In the genomic region with DNA sequence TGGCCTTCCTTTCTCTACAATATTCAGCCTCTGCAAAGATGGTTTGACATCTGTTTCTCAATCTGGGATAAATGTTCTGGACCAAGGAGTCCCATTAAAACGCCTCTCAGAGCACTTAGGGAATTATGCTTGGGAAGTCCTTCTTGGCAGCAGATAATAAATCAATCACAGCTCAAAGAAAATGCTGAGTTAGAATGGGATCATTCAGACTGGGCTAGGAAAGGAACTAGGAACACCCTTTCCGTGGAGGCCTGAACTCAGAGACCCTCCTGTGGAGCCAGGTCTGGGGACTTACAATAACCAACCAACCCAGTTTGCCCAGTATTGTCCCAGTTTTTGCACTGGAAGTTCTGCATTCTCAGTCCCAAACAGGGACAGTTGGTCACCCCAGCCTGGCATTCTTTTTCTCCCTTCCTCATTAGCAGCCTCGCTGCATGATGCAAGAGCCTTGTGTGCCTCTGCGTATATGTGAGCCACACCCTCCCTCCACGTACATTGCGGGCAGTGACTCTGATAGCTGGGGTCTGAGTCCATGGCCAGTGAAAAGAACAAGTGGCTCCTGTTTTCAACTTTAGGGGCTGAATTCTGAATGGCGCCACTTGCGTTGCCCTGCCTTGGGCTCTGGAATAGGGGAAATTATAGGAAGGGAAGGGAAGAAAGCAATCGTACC, we compare ENCODE assay signal across 25 cellular contexts.
DNase-seq lines count a peak whose midpoint lies in the region; ATAC-seq and TF ChIP-seq lines count a peak whose summit lies in the region.
"Had no signal": no experiment of that assay in that cellular context is flagged by ENCODE, and none has a peak within 500 bp of the region (broad histone marks: within the 10 kb centered on the region; RNA-seq: fewer than 3 reads in every experiment).

No MANE protein-coding gene starts in this region.

- H3K27ac ChIP-seq in testis = no peak overlapping the region
- no peak overlapping the region for H3K27ac ChIP-seq in Peyer's patch
- H3K27ac ChIP-seq in MM.1S (ENCODE audit: low read length) = no peak overlapping the region
- H3K27ac ChIP-seq: adrenal gland, gastrocnemius medialis, psoas muscle had no signal

- no peaks in the 10 kb centered on the region for H3K79me2 ChIP-seq in MM.1S (ENCODE audit: low read length)

- H2AFZ ChIP-seq in MM.1S (ENCODE audit: low read length) = no peak overlapping the region

- peaks cover 18% of the 10 kb centered on the region for H3K4me1 ChIP-seq in testis
- peaks cover 0 to 9% (median 0%) of the 10 kb centered on the region in 4 donors for H3K4me1 ChIP-seq in Peyer's patch
- H3K4me1 ChIP-seq in MM.1S (ENCODE audit: low read length) = 0 out of 2 replicates have a peak, but pooled peaks cover 3% of the 10 kb centered on the region
- H3K4me1 ChIP-seq: gastrocnemius medialis, psoas muscle, uterus had no signal

- no peaks in the 10 kb centered on the region for H3K9me2 ChIP-seq in MM.1S (replicated peaks; ENCODE audit: insufficient read depth, low read length)

- no peak overlapping the region for H3K9ac ChIP-seq in MM.1S (ENCODE audit: low read length)

- ATAC-seq in Right ventricle myocardium inferior (no peak), left colon (peak; percentile 72)
- ATAC-seq: gastrocnemius medialis, psoas muscle, T-helper 17 cell had no signal

- TF ChIP-seq CTCF in testis (IDR thresholded peaks at IDR 0.05) (no peak), Peyer's patch (IDR thresholded peaks at IDR 0.05) (no peak), MM.1S (IDR thresholded peaks at IDR 0.05; ENCODE audit: low read length) (no peak)

- WGBS in testis, 2 donors = 84 to 90% methylated on average over 9 of the region's 9 CpGs

- DNase-seq in Right ventricle myocardium inferior (ENCODE audit: missing footprints) (peak; percentile 78), cardiac septum (ENCODE audit: low spot score) (no peak), SIG-M5 treated with dmso at 0.1 percent for 504 hours (lab: John Stamatoyannopoulos, UW; ENCODE audit: unreplicated experiment) (peak; percentile 73), left colon (peak in 1 of 2 donors; percentile 22), testis (peak; percentile 38), Peyer's patch (no peak), MM.1S (no peak)
- DNase-seq in stimulated activated CD4-positive, alpha-beta T cell treated with anti-CD3 and anti-CD28 coated beads, Interleukin-4, amount 100 ng/mL, for 24 hours = no peak
- DNase-seq: activated CD4-positive, alpha-beta memory T cell treated with anti-CD3 and anti-CD28 coated beads for 36 hours; activated CD4-positive, CD25-positive, alpha-beta regulatory T cell; activated gamma-delta T cell; activated T-cell treated with anti-CD3 and anti-CD28 coated beads for 4 hours; COR-L47; DND-41; kidney glomerular epithelial cell; NCI-H1048; NCI-H1930; NCI-H446 treated with DMSO at 0.1 percent for 48 hours; SHP77 treated with DMSO at 0.1 percent for 48 hours; T-helper 17 cell; uterus had no signal

- H3K9me3 ChIP-seq in testis (no peaks in the 10 kb centered on the region), Peyer's patch (no peaks in the 10 kb centered on the region), MM.1S (replicated peaks; ENCODE audit: insufficient read depth, low read length) (no peaks in the 10 kb centered on the region)
- H3K9me3 ChIP-seq: adrenal gland, gastrocnemius medialis, psoas muscle, uterus had no signal

- TF ChIP-seq POLR2A in testis (IDR thresholded peaks at IDR 0.05) (no peak), Peyer's patch (IDR thresholded peaks at IDR 0.05) (no peak)

- H3K4me2 ChIP-seq in MM.1S (ENCODE audit: low read depth, low read length) = no peak overlapping the region
- H3K4me2 ChIP-seq: smooth muscle cell had no signal

- H3F3A ChIP-seq in MM.1S (ENCODE audit: insufficient read depth, low read length) = no peaks in the 10 kb centered on the region

- H3K36me3 ChIP-seq in testis (ENCODE audit: low read depth, missing control alignments) (no peaks in the 10 kb centered on the region), Peyer's patch (no peaks in the 10 kb centered on the region), MM.1S (replicated peaks; ENCODE audit: insufficient read depth, low read length) (no peaks in the 10 kb centered on the region)
- H3K36me3 ChIP-seq: adrenal gland, gastrocnemius medialis, uterus had no signal

- no peaks in the 10 kb centered on the region for H3K27me3 ChIP-seq in testis
- H3K27me3 ChIP-seq in Peyer's patch = no peaks in the 10 kb centered on the region
- H3K27me3 ChIP-seq in MM.1S (replicated peaks; ENCODE audit: insufficient read depth, low read length) = no peaks in the 10 kb centered on the region
- H3K27me3 ChIP-seq: adrenal gland, gastrocnemius medialis, uterus had no signal

- intact Hi-C loops in Right ventricle myocardium inferior (cut with DNase I) (no loop called here), cardiac septum (cut with DNase I) (no loop called here), left colon (cut with DNase I, micrococcal nuclease) (no loop called here), testis (cut with DNase I; ENCODE audit: low total_unique reads) (no loop called here)

- H4K20me1 ChIP-seq in MM.1S (ENCODE audit: insufficient read depth, low read length) = no peaks in the 10 kb centered on the region

- H3K4me3 ChIP-seq in testis (no peak overlapping the region), Peyer's patch (no peak overlapping the region), MM.1S (ENCODE audit: low read length) (no peak overlapping the region)
- H3K4me3 ChIP-seq: adrenal gland, gastrocnemius medialis, psoas muscle, smooth muscle cell, uterus had no signal

Comparison
In these comparisons a context has a peak if more than half of its experiments do, and no peak if none do; other contexts are left out.
1. DNase-seq: peak in Right ventricle myocardium inferior (single experiment), SIG-M5 treated with dmso at 0.1 percent for 504 hours (single experiment) and testis (single experiment); none in cardiac septum (single experiment), stimulated activated CD4-positive, alpha-beta T cell treated with anti-CD3 and anti-CD28 coated beads, Interleukin-4, amount 100 ng/mL, for 24 hours (single experiment), Peyer's patch (0 of 3) and MM.1S (single experiment).